ENCODE assay signal across 19 cellular contexts in genomic region chr16:86368261-86368660, GRCh38.
DNase-seq lines count a peak whose midpoint lies in the region; ATAC-seq, FAIRE-seq and TF ChIP-seq lines count a peak whose summit lies in the region.
"Had no signal": no experiment of that assay in that cellular context is flagged by ENCODE, and none has a peak within 500 bp of the region (broad histone marks: within the 10 kb centered on the region; RNA-seq: fewer than 3 reads in every experiment).

No MANE protein-coding gene starts in this region.

- no peak overlapping the region for H3K4me3 ChIP-seq in AG04450 (ENCODE audit: low read depth, low read length)
- no peak overlapping the region for H3K4me3 ChIP-seq in muscle layer of colon (ENCODE audit: low read depth in 1 of 2, low read length in 2 of 2)
- H3K4me3 ChIP-seq in stomach smooth muscle (ENCODE audit: low read length in 2 of 2): no peak overlapping the region
- H3K4me3 ChIP-seq: GM12878 had no signal

- H3K36me3 ChIP-seq in muscle layer of colon (ENCODE audit: insufficient read depth, low read length): no peaks in the 10 kb centered on the region
- H3K36me3 ChIP-seq in stomach smooth muscle (ENCODE audit: control insufficient read depth in 2 of 2, insufficient read depth in 2 of 2, low read length in 2 of 2): no peaks in the 10 kb centered on the region

- H3K27me3 ChIP-seq in AG04450 (ENCODE audit: control insufficient read depth, insufficient read depth, low read length) (no peaks in the 10 kb centered on the region), muscle layer of colon (ENCODE audit: control insufficient read depth in 1 of 2, insufficient read depth in 2 of 2, low read length in 2 of 2) (no peaks in the 10 kb centered on the region), stomach smooth muscle (ENCODE audit: control insufficient read depth in 1 of 2, insufficient read depth in 2 of 2, low read length in 2 of 2) (no peaks in the 10 kb centered on the region)

- H3K9me3 ChIP-seq in AG04450 (ENCODE audit: control insufficient read depth, insufficient read depth, low read length): peaks cover 4% of the 10 kb centered on the region
- no peaks in the 10 kb centered on the region for H3K9me3 ChIP-seq in muscle layer of colon (ENCODE audit: low read length)
- no peaks in the 10 kb centered on the region for H3K9me3 ChIP-seq in stomach smooth muscle (ENCODE audit: control insufficient read depth in 2 of 2, low read length in 2 of 2)

- peak overlapping the region; percentile 57 for H3K27ac ChIP-seq in AG04450 (ENCODE audit: low read depth, low read length)
- H3K27ac ChIP-seq in muscle layer of colon (ENCODE audit: low read depth, low read length): peak overlapping the region; percentile 16
- peak overlapping the region; percentile 92 for H3K27ac ChIP-seq in stomach smooth muscle (ENCODE audit: low read length)

- POLR2A ChIA-PET in AG04450 (lab: Yijun Ruan, JAX): interaction anchor here (1.2 kb wide), 1 partner anchor 62 kb away, joined by 3 read pairs; no protein-coding TSS in a partner anchor
- POLR2A ChIA-PET in HEK293T (lab: Yijun Ruan, JAX): no interaction called here

- no peak overlapping the region for H3K9ac ChIP-seq in muscle layer of colon (ENCODE audit: low read length)
- H3K9ac ChIP-seq in stomach smooth muscle (ENCODE audit: low read length in 2 of 2): no peak overlapping the region

- ATAC-seq in GM21619 (IDR thresholded peaks at IDR 0.05; ENCODE audit: unreplicated experiment): no peak
- ATAC-seq: GM12878, HepG2 had no signal

- no peak for DNase-seq in AG04450 (ENCODE audit: low read depth, low spot score)
- DNase-seq in HEK293T (ENCODE audit: extremely low spot score): no peak
- DNase-seq in urothelium cell line (ENCODE audit: low spot score): no peak
- DNase-seq in NCI-H2196 treated with DMSO at 0.1 percent for 48 hours (lab: John Stamatoyannopoulos, UW; ENCODE audit: unreplicated experiment): no peak
- DNase-seq: ACHN; C1 segment of cervical spinal cord; Calu3; CD4-positive, alpha-beta T cell; DMS 273 treated with DMSO at 0.1 percent for 48 hours; GOT3; H9; HFFc6 had no signal

- CTCF ChIA-PET in AG04450 (lab: Charles Lee) (no interaction called here), HEK293T (lab: Yijun Ruan, JAX) (no interaction called here)

- no peak for FAIRE-seq in urothelium cell line (lab: Jason Lieb, UNC)
- FAIRE-seq: GM12878, GM18507, HepG2, HTR-8/SVneo had no signal

- no peak for TF ChIP-seq CTCF in AG04450 (IDR thresholded peaks at IDR 0.05; ENCODE audit: low read depth, low read length)

- H3K4me1 ChIP-seq in muscle layer of colon (ENCODE audit: insufficient read depth, low read length) (peaks cover 46% of the 10 kb centered on the region), stomach smooth muscle (ENCODE audit: control insufficient read depth, insufficient read depth, low read length) (peaks cover 33% of the 10 kb centered on the region)

TF ChIP-seq in HEK293T, 16 proteins besides CTCF, POLR2A, EP300 and RAD21:
- no peak for TF ChIP-seq FOXK2 (IDR thresholded peaks at IDR 0.05)
- TF ChIP-seq SUZ12 (IDR thresholded peaks at IDR 0.05): no peak
- TF ChIP-seq TARDBP (IDR thresholded peaks at IDR 0.05): no peak
- TF ChIP-seq PKNOX1 (IDR thresholded peaks at IDR 0.05): 0 out of 2 replicates have a peak, but pooled peaks have one; percentile 12

Comparison
In these comparisons a context has a peak if more than half of its experiments do, and no peak if none do; other contexts are left out.
1. H3K27ac ChIP-seq: peak in every context shown above with its lines; median percentile 92 in stomach smooth muscle; 57 in AG04450; 16 in muscle layer of colon.